Comparison of ENCODE assay signal across 1 cellular context in genomic region chr1:148138606-148139005, GRCh38.
TF ChIP-seq lines count a peak whose summit lies in the region.
"Not testable (repeated sequence)": the region's sequence is repeated elsewhere in the genome, so short reads cannot be mapped to it uniquely, and the experiment has no call there.

No MANE protein-coding gene starts in this region.

TF ChIP-seq in K562, 482 proteins besides CTCF, POLR2A, EP300 and RAD21:
- peak; percentile 81 for TF ChIP-seq ZNF592 (IDR thresholded peaks at IDR 0.05)
- 0 out of 2 replicates have a peak, but pooled peaks have one; percentile 31 for TF ChIP-seq SMAD4 (CRISPR knock-in tag; conservative IDR thresholded peaks at IDR 0.05)
- TF ChIP-seq NR2C1 (IDR thresholded peaks at IDR 0.05); ID3 (CRISPR knock-in tag; IDR thresholded peaks at IDR 0.05): not testable (repeated sequence)
- TF ChIP-seq NR2C1 (tag; IDR thresholded peaks at IDR 0.05) = peak; percentile 47; the same call in 1 of the 2 replicates
- 0 out of 2 replicates have a peak, but pooled peaks have one; percentile 50 for TF ChIP-seq CREB3 (tag; conservative IDR thresholded peaks at IDR 0.05; ENCODE audit: low read depth)
- TF ChIP-seq IRF9 (tag; IDR thresholded peaks at IDR 0.05) = peak; percentile 29; the same call in 1 of the 2 replicates
- peak; percentile 82; the same call in 1 of the 2 replicates for TF ChIP-seq ZNF583 (CRISPR knock-in tag; IDR thresholded peaks at IDR 0.05)
- peak; percentile 87; the same call in 1 of the 2 replicates for TF ChIP-seq DMBX1 (CRISPR knock-in tag; IDR thresholded peaks at IDR 0.05; ENCODE audit: borderline replicate concordance)
- peak; percentile 57; the same call in 1 of the 2 replicates for TF ChIP-seq ID3 (tag; IDR thresholded peaks at IDR 0.05)
- peak; percentile 48; the same call in 1 of the 2 replicates for TF ChIP-seq PTRF (tag; IDR thresholded peaks at IDR 0.05)
- 0 out of 2 replicates have a peak, but pooled peaks have one; percentile 25 for TF ChIP-seq CXXC5 (CRISPR knock-in tag; IDR thresholded peaks at IDR 0.05)
- 0 out of 2 replicates have a peak, but pooled peaks have one; percentile 51 for TF ChIP-seq PTTG1 (tag; IDR thresholded peaks at IDR 0.05; ENCODE audit: low read depth)
- TF ChIP-seq ZNF311 (CRISPR knock-in tag; IDR thresholded peaks at IDR 0.05) = 0 out of 2 replicates have a peak, but pooled peaks have one; percentile 70
